8 cellular contexts compared by ENCODE assay signal in genomic region chr6:1609662-1610496, GRCh38. TPM values are rescaled to one million over a fixed set of nuclear protein-coding genes. Genes with fewer than 3 reads are reported as not detected.
DNase-seq lines count a peak whose midpoint lies in the region; ATAC-seq, FAIRE-seq and TF ChIP-seq lines count a peak whose summit lies in the region.

FOXC1 (plus strand) TSS chr6:1609915; CDS start chr6:1610446, 531 bp downstream.

- H3K4me1 ChIP-seq in duodenal mucosa (ENCODE audit: control insufficient read depth in 1 of 2, insufficient read depth in 2 of 2, low read length in 2 of 2) = peaks cover 33 to 47% of the 10 kb centered on the region in 2 donors

- no peaks in the 10 kb centered on the region for H3K36me3 Mint-ChIP-seq in T-cell

- H3K36me3 ChIP-seq in duodenal mucosa (ENCODE audit: control insufficient read depth in 1 of 2, insufficient read depth in 2 of 2, low read length in 2 of 2) = no peaks in the 10 kb centered on the region

- H3K27me3 Mint-ChIP-seq in T-cell = peaks cover 55 to 62% of the 10 kb centered on the region in 2 donors

- intact Hi-C loops in lower leg skin (cut with DNase I; ENCODE audit: low total_unique reads) = loop anchor here (5.0 kb wide), 1 partner anchor 742 kb away; no protein-coding TSS in a partner anchor

- no peak within 1 kb of the TSS for H3K9ac ChIP-seq in duodenal mucosa (ENCODE audit: low read depth in 1 of 2, low read length in 2 of 2)

- no peaks in the 10 kb centered on the region for H3K9me3 Mint-ChIP-seq in T-cell

- ATAC-seq in GM19455 (IDR thresholded peaks at IDR 0.05; ENCODE audit: unreplicated experiment) = peak; percentile 63
- peak in 2 of 4 experiments; percentile 7 to 34 for ATAC-seq in T-cell (replicated peaks in 1 of 4)

- no peaks in the 10 kb centered on the region for H3K9me3 ChIP-seq in duodenal mucosa (ENCODE audit: control insufficient read depth in 1 of 2, low read length in 2 of 2)

- H3K4me3 ChIP-seq in duodenal mucosa (ENCODE audit: low read depth in 1 of 2, low read length in 2 of 2) = peak within 1 kb of the TSS; percentile 35 to 61
- H3K4me3 ChIP-seq in lower leg skin (ENCODE audit: low read depth, poor library complexity, severe bottlenecking) = peak within 1 kb of the TSS; percentile 60

- TF ChIP-seq CTCF in lower leg skin (IDR thresholded peaks at IDR 0.05) (no peak), D721Med (IDR thresholded peaks at IDR 0.05; ENCODE audit: insufficient read depth, missing control alignments) (no peak)

- FAIRE-seq in D721Med (lab: Jason Lieb, UNC) = no peak

- POLR2A ChIA-PET in T-cell (lab: Charles Lee) = no interaction called here

- CTCF ChIA-PET in T-cell (lab: Charles Lee) = no interaction called here

- 1 to 2% methylated on average over 22 to 45 of the region's 115 CpGs for WGBS in lower leg skin, 2 donors

- peak within 1 kb of the TSS; percentile 66 to 82 (median 76) for H3K4me3 Mint-ChIP-seq in T-cell

- peaks cover 52 to 60% (median 54%) of the 10 kb centered on the region in 3 donors for H3K4me1 Mint-ChIP-seq in T-cell

- DNase-seq in DMS153 treated with DMSO at 0.1 percent for 48 hours (lab: John Stamatoyannopoulos, UW; ENCODE audit: unreplicated experiment) (peak; percentile 20), HuH-7 (ENCODE audit: low spot score) (peak; percentile 96), T-cell (peak in 1 of 34 experiments; percentile 17), lower leg skin (ENCODE audit: low spot score in 2 of 2) (peak; percentile 84 to 96), stromal cell of bone marrow (ENCODE audit: low read depth) (peak; percentile 95), D721Med (ENCODE audit: insufficient read length, low spot score) (no peak)

- H3K27ac ChIP-seq in duodenal mucosa (ENCODE audit: low read depth, low read length) = peak within 1 kb of the TSS; percentile 50

- TF ChIP-seq POLR2A in lower leg skin (IDR thresholded peaks at IDR 0.05) = no peak

- H3K27ac Mint-ChIP-seq in T-cell = peak within 1 kb of the TSS in 1 of 2 donors; percentile 65

- H3K27me3 ChIP-seq in duodenal mucosa (ENCODE audit: control insufficient read depth in 1 of 2, insufficient read depth in 2 of 2, low read length in 2 of 2) = peaks cover 74% of the 10 kb centered on the region in 2 donors

RNA-seq across cellular contexts. Expression of gene FOXC1, which starts in this region (rescaled TPM):
- total RNA-seq in T-cell (under 1 TPM in 3 of 5 donors, not detected in 2; 0.09 to 0.15 (median 0.12) TPM), lower leg skin (10 to 100 TPM in 3 of 4 donors, 1 to 10 TPM in 1; 7.1 to 39.2 (median 27.5) TPM)

Comparison
In these comparisons a context has a peak if more than half of its experiments do, and no peak if none do; other contexts are left out.
1. RNA of gene FOXC1 (total RNA-seq): 7.1 to 39.2 TPM in lower leg skin; 0.09 to 0.15 TPM in T-cell; every median in the first group is over 4 times any median in the second.